1 cellular context compared by ENCODE assay signal in the genomic region with DNA sequence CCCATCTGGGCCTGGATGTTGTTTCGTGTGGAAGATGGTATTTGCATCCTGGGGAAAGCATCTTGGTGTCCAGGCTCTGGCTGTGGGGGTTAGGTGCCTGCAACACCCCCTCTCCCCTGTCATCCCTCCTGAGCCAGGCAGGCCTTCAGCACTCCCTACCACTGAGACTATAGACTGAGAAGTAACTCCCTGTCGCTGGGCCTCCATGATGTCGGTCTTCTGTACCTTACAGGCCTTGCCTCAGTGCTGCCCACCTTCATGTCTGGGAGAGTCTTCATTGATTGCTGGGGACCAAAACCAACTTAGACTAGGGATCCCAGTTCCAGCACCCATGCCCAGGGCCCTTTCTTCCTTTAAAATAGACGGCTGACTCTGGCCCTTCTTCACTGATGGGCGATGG.
TF ChIP-seq lines count a peak whose summit lies in the region.

No MANE protein-coding gene starts in this region.

TF ChIP-seq in HepG2, 621 proteins besides CTCF, POLR2A, EP300 and RAD21:
- TF ChIP-seq, protein P1, sequence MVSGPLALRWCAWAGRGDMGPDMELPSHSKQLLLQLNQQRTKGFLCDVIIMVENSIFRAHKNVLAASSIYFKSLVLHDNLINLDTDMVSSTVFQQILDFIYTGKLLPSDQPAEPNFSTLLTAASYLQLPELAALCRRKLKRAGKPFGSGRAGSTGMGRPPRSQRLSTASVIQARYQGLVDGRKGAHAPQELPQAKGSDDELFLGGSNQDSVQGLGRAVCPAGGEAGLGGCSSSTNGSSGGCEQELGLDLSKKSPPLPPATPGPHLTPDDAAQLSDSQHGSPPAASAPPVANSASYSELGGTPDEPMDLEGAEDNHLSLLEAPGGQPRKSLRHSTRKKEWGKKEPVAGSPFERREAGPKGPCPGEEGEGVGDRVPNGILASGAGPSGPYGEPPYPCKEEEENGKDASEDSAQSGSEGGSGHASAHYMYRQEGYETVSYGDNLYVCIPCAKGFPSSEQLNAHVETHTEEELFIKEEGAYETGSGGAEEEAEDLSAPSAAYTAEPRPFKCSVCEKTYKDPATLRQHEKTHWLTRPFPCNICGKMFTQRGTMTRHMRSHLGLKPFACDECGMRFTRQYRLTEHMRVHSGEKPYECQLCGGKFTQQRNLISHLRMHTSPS (CRISPR knock-in tag; IDR thresholded peaks at IDR 0.05; ENCODE audit: low read depth) = no peak
- TF ChIP-seq FOXK2 (IDR thresholded peaks at IDR 0.05) = no peak
- no peak for TF ChIP-seq PTBP1 (IDR thresholded peaks at IDR 0.05; ENCODE audit: low read depth, low read length, poor library complexity, severe bottlenecking)
- no peak for TF ChIP-seq HNRNPH1 (optimal IDR thresholded peaks at IDR 0.05; ENCODE audit: low read depth, low read length)
- TF ChIP-seq ZNF383 (CRISPR knock-in tag; IDR thresholded peaks at IDR 0.05; ENCODE audit: borderline replicate concordance) = no peak
- no peak for TF ChIP-seq HNRNPLL (IDR thresholded peaks at IDR 0.05; ENCODE audit: low read depth, low read length, poor library complexity, severe bottlenecking)
- no peak for TF ChIP-seq TOE1 (CRISPR knock-in tag; IDR thresholded peaks at IDR 0.05)
- TF ChIP-seq, protein P2, sequence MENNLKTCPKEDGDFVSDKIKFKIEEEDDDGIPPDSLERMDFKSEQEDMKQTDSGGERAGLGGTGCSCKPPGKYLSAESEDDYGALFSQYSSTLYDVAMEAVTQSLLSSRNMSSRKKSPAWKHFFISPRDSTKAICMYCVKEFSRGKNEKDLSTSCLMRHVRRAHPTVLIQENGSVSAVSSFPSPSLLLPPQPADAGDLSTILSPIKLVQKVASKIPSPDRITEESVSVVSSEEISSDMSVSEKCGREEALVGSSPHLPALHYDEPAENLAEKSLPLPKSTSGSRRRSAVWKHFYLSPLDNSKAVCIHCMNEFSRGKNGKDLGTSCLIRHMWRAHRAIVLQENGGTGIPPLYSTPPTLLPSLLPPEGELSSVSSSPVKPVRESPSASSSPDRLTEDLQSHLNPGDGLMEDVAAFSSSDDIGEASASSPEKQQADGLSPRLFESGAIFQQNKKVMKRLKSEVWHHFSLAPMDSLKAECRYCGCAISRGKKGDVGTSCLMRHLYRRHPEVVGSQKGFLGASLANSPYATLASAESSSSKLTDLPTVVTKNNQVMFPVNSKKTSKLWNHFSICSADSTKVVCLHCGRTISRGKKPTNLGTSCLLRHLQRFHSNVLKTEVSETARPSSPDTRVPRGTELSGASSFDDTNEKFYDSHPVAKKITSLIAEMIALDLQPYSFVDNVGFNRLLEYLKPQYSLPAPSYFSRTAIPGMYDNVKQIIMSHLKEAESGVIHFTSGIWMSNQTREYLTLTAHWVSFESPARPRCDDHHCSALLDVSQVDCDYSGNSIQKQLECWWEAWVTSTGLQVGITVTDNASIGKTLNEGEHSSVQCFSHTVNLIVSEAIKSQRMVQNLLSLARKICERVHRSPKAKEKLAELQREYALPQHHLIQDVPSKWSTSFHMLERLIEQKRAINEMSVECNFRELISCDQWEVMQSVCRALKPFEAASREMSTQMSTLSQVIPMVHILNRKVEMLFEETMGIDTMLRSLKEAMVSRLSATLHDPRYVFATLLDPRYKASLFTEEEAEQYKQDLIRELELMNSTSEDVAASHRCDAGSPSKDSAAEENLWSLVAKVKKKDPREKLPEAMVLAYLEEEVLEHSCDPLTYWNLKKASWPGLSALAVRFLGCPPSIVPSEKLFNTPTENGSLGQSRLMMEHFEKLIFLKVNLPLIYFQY (CRISPR knock-in tag; IDR thresholded peaks at IDR 0.05; ENCODE audit: borderline replicate concordance) = no peak
- no peak for TF ChIP-seq NFE2L2 (IDR thresholded peaks at IDR 0.05; ENCODE audit: low read length)
